ENCODE assay signal across 1 cellular context in genomic region chr9:136788644-136789522, GRCh38.
TF ChIP-seq lines count a peak whose summit lies in the region.
"Not testable (repeated sequence)": the region's sequence is repeated elsewhere in the genome, so short reads cannot be mapped to it uniquely, and the experiment has no call there.

No MANE protein-coding gene starts in this region.

TF ChIP-seq in HepG2, 621 proteins besides CTCF, POLR2A, EP300 and RAD21 (continues in another document):
- TF ChIP-seq ZIK1 (CRISPR knock-in tag; IDR thresholded peaks at IDR 0.05; ENCODE audit: borderline replicate concordance, low read depth) (0 out of 2 replicates have a peak, but pooled peaks have one; percentile 28), RXRB (CRISPR knock-in tag; IDR thresholded peaks at IDR 0.05; ENCODE audit: borderline replicate concordance) (peak; percentile 85), KAT7 (CRISPR knock-in tag; IDR thresholded peaks at IDR 0.05; ENCODE audit: borderline replicate concordance) (0 out of 2 replicates have a peak, but pooled peaks have one; percentile 36), SP5 (CRISPR knock-in tag; IDR thresholded peaks at IDR 0.05; ENCODE audit: borderline replicate concordance, low read depth) (0 out of 2 replicates have a peak, but pooled peaks have one; percentile 63), RFXAP (CRISPR knock-in tag; IDR thresholded peaks at IDR 0.05; ENCODE audit: borderline replicate concordance) (0 out of 2 replicates have a peak, but pooled peaks have one; percentile 79), HOMEZ (CRISPR knock-in tag; IDR thresholded peaks at IDR 0.05; ENCODE audit: low read depth) (peak; percentile 18; the same call in 1 of the 2 replicates), ZNF263 (CRISPR knock-in tag; IDR thresholded peaks at IDR 0.05) (peak; percentile 77; the same call in 1 of the 2 replicates), MIXL1 (CRISPR knock-in tag; IDR thresholded peaks at IDR 0.05) (peak; percentile 24; the same call in 1 of the 2 replicates), TEAD3 (CRISPR knock-in tag; optimal IDR thresholded peaks at IDR 0.05; ENCODE audit: borderline replicate concordance) (peak; percentile 49), NAIF1 (CRISPR knock-in tag; IDR thresholded peaks at IDR 0.05; ENCODE audit: borderline replicate concordance) (peak; percentile 56), POLR2G (IDR thresholded peaks at IDR 0.05; ENCODE audit: low read depth, low read length) (peak; percentile 70), CEBPG (CRISPR knock-in tag; IDR thresholded peaks at IDR 0.05) (peak; percentile 28), ZNF891 (CRISPR knock-in tag; IDR thresholded peaks at IDR 0.05) (0 out of 2 replicates have a peak, but pooled peaks have one; percentile 55), ZBTB37 (CRISPR knock-in tag; IDR thresholded peaks at IDR 0.05) (peak; percentile 47; the same call in 1 of the 2 replicates), IRF2 (CRISPR knock-in tag; IDR thresholded peaks at IDR 0.05) (peak; percentile 14; the same call in 1 of the 2 replicates), TFDP2 (CRISPR knock-in tag; IDR thresholded peaks at IDR 0.05) (peak; percentile 34), ZBTB7B (CRISPR knock-in tag; IDR thresholded peaks at IDR 0.05) (peak; percentile 64; the same call in 1 of the 2 replicates), SPEN (CRISPR knock-in tag; IDR thresholded peaks at IDR 0.05; ENCODE audit: low read depth) (peak; percentile 38; the same call in 1 of the 2 replicates), NR2F6 (IDR thresholded peaks at IDR 0.05) (peak; percentile 48), NR2F6 (CRISPR knock-in tag; IDR thresholded peaks at IDR 0.05) (peak; percentile 44; the same call in 1 of the 2 replicates), ZBTB40 (CRISPR knock-in tag; IDR thresholded peaks at IDR 0.05) (peak; percentile 35; the same call in 1 of the 2 replicates), ZC3H13 (CRISPR knock-in tag; IDR thresholded peaks at IDR 0.05) (peak; percentile 18; the same call in 1 of the 2 replicates), ZBTB34 (CRISPR knock-in tag; IDR thresholded peaks at IDR 0.05) (peak; percentile 76; the same call in 1 of the 2 replicates), ZNF317 (CRISPR knock-in tag; IDR thresholded peaks at IDR 0.05) (0 out of 2 replicates have a peak, but pooled peaks have one; percentile 38), YEATS4 (CRISPR knock-in tag; IDR thresholded peaks at IDR 0.05; ENCODE audit: borderline replicate concordance) (peak; percentile 73; the same call in 1 of the 2 replicates), YEATS2 (CRISPR knock-in tag; IDR thresholded peaks at IDR 0.05; ENCODE audit: borderline replicate concordance) (peak; percentile 8; the same call in 1 of the 2 replicates), AKAP8 (CRISPR knock-in tag; IDR thresholded peaks at IDR 0.05) (peak; percentile 62; the same call in 1 of the 2 replicates), HMG20A (CRISPR knock-in tag; IDR thresholded peaks at IDR 0.05; ENCODE audit: borderline replicate concordance) (peak; percentile 69; the same call in 1 of the 2 replicates), ZFY (CRISPR knock-in tag; IDR thresholded peaks at IDR 0.05) (peak; percentile 59), ZNF557 (CRISPR knock-in tag; IDR thresholded peaks at IDR 0.05) (peak; percentile 72), DMAP1 (CRISPR knock-in tag; IDR thresholded peaks at IDR 0.05) (peak; percentile 46; the same call in 1 of the 2 replicates), ETV5 (CRISPR knock-in tag; IDR thresholded peaks at IDR 0.05; ENCODE audit: borderline replicate concordance) (peak; percentile 64), ZSCAN31 (CRISPR knock-in tag; IDR thresholded peaks at IDR 0.05; ENCODE audit: low read depth) (peak; percentile 66; the same call in 1 of the 2 replicates), KLF16 (CRISPR knock-in tag; IDR thresholded peaks at IDR 0.05) (0 out of 4 replicates have a peak, but pooled peaks of 1 of the 2 experiments have one; percentile 18), BRD4 (CRISPR knock-in tag; IDR thresholded peaks at IDR 0.05) (peak; percentile 71; the same call in 1 of the 2 replicates), CREM (IDR thresholded peaks at IDR 0.05) (peak; percentile 71; the same call in 1 of the 2 replicates), SALL1 (CRISPR knock-in tag; IDR thresholded peaks at IDR 0.05) (peak; percentile 63), TCF12 (CRISPR knock-in tag; IDR thresholded peaks at IDR 0.05) (peak; percentile 87; the same call in 1 of the 2 replicates), ZNF18 (CRISPR knock-in tag; IDR thresholded peaks at IDR 0.05; ENCODE audit: insufficient replicate concordance) (peak; percentile 75), FLYWCH1 (CRISPR knock-in tag; IDR thresholded peaks at IDR 0.05) (0 out of 2 replicates have a peak, but pooled peaks have one; percentile 42), HOXD1 (CRISPR knock-in tag; IDR thresholded peaks at IDR 0.05) (peak; percentile 69; the same call in 1 of the 2 replicates), ZNF558 (CRISPR knock-in tag; IDR thresholded peaks at IDR 0.05; ENCODE audit: borderline replicate concordance) (0 out of 2 replicates have a peak, but pooled peaks have one; percentile 20), ARNTL (CRISPR knock-in tag; IDR thresholded peaks at IDR 0.05) (peak; percentile 74)
- not testable (repeated sequence) for TF ChIP-seq ZBTB40 (IDR thresholded peaks at IDR 0.05); CREM (CRISPR knock-in tag; IDR thresholded peaks at IDR 0.05); TCF12 (IDR thresholded peaks at IDR 0.05)
